In the genomic region with DNA sequence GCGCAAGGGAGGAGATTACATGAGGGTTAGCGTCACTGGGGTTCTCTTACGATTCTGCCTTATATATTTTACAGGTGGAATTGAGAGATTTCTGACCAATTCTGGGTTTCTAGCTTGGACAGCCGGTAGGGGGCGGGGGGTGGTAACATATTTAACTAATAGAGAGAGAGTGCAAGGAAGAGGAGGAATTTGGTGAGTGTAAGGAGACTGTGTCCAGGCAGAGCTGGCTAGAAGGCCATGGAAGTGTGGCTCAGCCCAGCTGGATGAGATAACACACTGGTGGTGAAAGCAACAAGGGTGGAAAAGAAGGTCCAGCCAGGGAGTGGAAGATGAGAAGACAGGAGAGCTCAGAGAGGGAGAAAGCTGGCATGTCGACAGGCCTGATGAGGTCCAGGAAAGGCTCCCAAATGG, we compare ENCODE assay signal across 14 cellular contexts. TPM values are rescaled to one million over a fixed set of nuclear protein-coding genes. Genes with fewer than 3 reads are reported as not detected.
DNase-seq lines count a peak whose midpoint lies in the region; ATAC-seq and TF ChIP-seq lines count a peak whose summit lies in the region.
"Had no signal": no experiment of that assay in that cellular context is flagged by ENCODE, and none has a peak within 500 bp of the region (broad histone marks: within the 10 kb centered on the region; RNA-seq: fewer than 3 reads in every experiment).

No MANE protein-coding gene starts in this region.

- H3K36me3 ChIP-seq in GM23248 (ENCODE audit: low read depth) (no peaks in the 10 kb centered on the region; the same call in 1 of the 2 replicates), WERI-Rb-1 (peaks cover 67% of the 10 kb centered on the region), stomach (peaks cover 10 to 41% (median 38%) of the 10 kb centered on the region in 4 donors)

- H4K20me1 ChIP-seq in GM23248 (ENCODE audit: insufficient read depth): no peaks in the 10 kb centered on the region

- 39 to 43% methylated on average over 6 of the region's 6 CpGs for WGBS in GM23248 (ENCODE audit: low coverage in 1 of 2, low lambda C conversion rate in 2 of 2, missing lambda C conversion rate in 2 of 2), 2 experiments
- 67 to 92% (median 82%) methylated on average over 6 of the region's 6 CpGs for WGBS in stomach, 5 donors

- H3K27me3 ChIP-seq in GM23248 (replicated peaks; ENCODE audit: insufficient read depth) (no peaks in the 10 kb centered on the region), WERI-Rb-1 (ENCODE audit: insufficient read depth, low read depth, severe bottlenecking) (no peaks in the 10 kb centered on the region), stomach (no peaks in the 10 kb centered on the region)

- H3F3A ChIP-seq in GM23248 (ENCODE audit: insufficient read depth): peaks cover 8% of the 10 kb centered on the region

- 0 out of 2 replicates have a peak, but pooled peaks have one; percentile 27 for TF ChIP-seq CTCF in WERI-Rb-1 (IDR thresholded peaks at IDR 0.05; ENCODE audit: low read depth, low read length)
- TF ChIP-seq CTCF in stomach (IDR thresholded peaks at IDR 0.05): no peak

- no peak for TF ChIP-seq EP300 in stomach (IDR thresholded peaks at IDR 0.05)

- H3K9ac ChIP-seq in GM23248: no peak overlapping the region

- H2AFZ ChIP-seq in GM23248: no peak overlapping the region

- H3K27ac ChIP-seq in GM23248: no peak overlapping the region
- no peak overlapping the region; the same call in 1 of the 2 replicates for H3K27ac ChIP-seq in WERI-Rb-1
- peak overlapping the region in 3 of 5 donors; percentile 14 to 56 (median 32) for H3K27ac ChIP-seq in stomach

- H3K9me3 ChIP-seq in GM23248 (ENCODE audit: low read depth): no peaks in the 10 kb centered on the region
- no peaks in the 10 kb centered on the region for H3K9me3 ChIP-seq in WERI-Rb-1 (ENCODE audit: severe bottlenecking)
- no peaks in the 10 kb centered on the region for H3K9me3 ChIP-seq in stomach
- H3K9me3 ChIP-seq: mucosa of descending colon had no signal

- H3K4me1 ChIP-seq in GM23248 (ENCODE audit: insufficient read depth): peaks cover 23% of the 10 kb centered on the region
- H3K4me1 ChIP-seq in stomach: peaks cover 18 to 49% (median 38%) of the 10 kb centered on the region in 4 donors

- in situ Hi-C loops in GM23248 (cut with MboI): no loop called here

- TF ChIP-seq POLR2A in stomach (IDR thresholded peaks at IDR 0.05): no peak

- H3K9me2 ChIP-seq in GM23248 (ENCODE audit: insufficient read depth): no peaks in the 10 kb centered on the region

- peak; percentile 26 for ATAC-seq in Right ventricle myocardium superior (ENCODE audit: poor library complexity)
- ATAC-seq: mucosa of descending colon; stimulated activated naive CD8-positive, alpha-beta T cell treated with anti-CD3 and anti-CD28 coated beads, Interleukin-15, Interleukin-2, amounts not matched to agents 100 U/mL and 50 U/mL, for 24 hours had no signal

- H3K79me2 ChIP-seq in GM23248 (ENCODE audit: insufficient read depth): 0 out of 2 replicates have a peak, but pooled peaks cover 4% of the 10 kb centered on the region

- DNase-seq in GM23248: peak; percentile 48
- DNase-seq in WERI-Rb-1: peak; percentile 48
- peak; percentile 77 for DNase-seq in Right ventricle myocardium superior
- no peak for DNase-seq in stomach
- no peak for DNase-seq in SW480 (ENCODE audit: low spot score)
- DNase-seq in A172 (ENCODE audit: low spot score): no peak
- no peak for DNase-seq in OCI-M2 (lab: John Stamatoyannopoulos, UW; ENCODE audit: unreplicated experiment)
- DNase-seq in hypothalamus (lab: John Stamatoyannopoulos, UW): no peak
- DNase-seq: activated CD8-positive, alpha-beta memory T cell treated with anti-CD3 and anti-CD28 coated beads for 24 hours; activated naive CD4-positive, alpha-beta T cell; NCI-H2171; stimulated activated CD4-positive, alpha-beta T cell treated with anti-CD3 and anti-CD28 coated beads, Interleukin-4, amount 100 ng/mL, for 24 hours; stimulated activated naive CD8-positive, alpha-beta T cell treated with anti-CD3 and anti-CD28 coated beads, Interleukin-15, Interleukin-2, amounts not matched to agents 100 U/mL and 50 U/mL, for 24 hours had no signal

- no peak overlapping the region for H3K4me2 ChIP-seq in GM23248 (ENCODE audit: unreplicated experiment)

- intact Hi-C loops in Right ventricle myocardium superior (cut with DNase I) (no loop called here), stomach (cut with DNase I; ENCODE audit: low total_unique reads) (loop anchor here (10.0 kb wide), 1 partner anchor 97 kb away; no protein-coding TSS in a partner anchor)

- H3K4me3 ChIP-seq in GM23248: no peak overlapping the region
- H3K4me3 ChIP-seq in WERI-Rb-1 (ENCODE audit: low read depth, low read length): no peak overlapping the region
- H3K4me3 ChIP-seq in stomach: no peak overlapping the region
- H3K4me3 ChIP-seq: mucosa of descending colon had no signal

RNA-seq across cellular contexts. Expression of gene ST3GAL4, which starts 56.5 kb away (rescaled TPM):
- 26.7 and 53.3 TPM in 2 replicates for total RNA-seq in GM23248 (2014; rRNA removed; shearing (Covaris generic))
- 27.3 and 30.5 TPM in 2 replicates for polyA plus RNA-seq in GM23248 (2016; fragmentation: Nextera tagmentation; extraction: Ambion mirVana)
- 36.5 TPM for total RNA-seq in Right ventricle myocardium superior
- 10 to 100 TPM in 3 of 5 donors, 1 to 10 TPM in 1, not detected in 1; 9.9 to 31.0 (median 18.4) TPM for total RNA-seq in stomach
- 10 to 100 TPM; 12.5 to 26.0 (median 15.7) TPM for polyA plus RNA-seq in stomach
- total RNA-seq in A172 (2014; rRNA removed; shearing (Covaris generic)): 16.7 and 19.4 TPM in 2 replicates

Comparison
In these comparisons a context has a peak if more than half of its experiments do, and no peak if none do; other contexts are left out.
1. DNase-seq: peak in GM23248 (single experiment), WERI-Rb-1 (single experiment) and Right ventricle myocardium superior (single experiment); none in stomach (single experiment), SW480 (single experiment), A172 (single experiment), OCI-M2 (single experiment) and hypothalamus (0 of 51).
2. H3K27ac ChIP-seq: peak in stomach (3 of 5); none in GM23248 (single experiment) and WERI-Rb-1 (single experiment).